Comparison of ENCODE assay signal across 23 cellular contexts in the genomic region with DNA sequence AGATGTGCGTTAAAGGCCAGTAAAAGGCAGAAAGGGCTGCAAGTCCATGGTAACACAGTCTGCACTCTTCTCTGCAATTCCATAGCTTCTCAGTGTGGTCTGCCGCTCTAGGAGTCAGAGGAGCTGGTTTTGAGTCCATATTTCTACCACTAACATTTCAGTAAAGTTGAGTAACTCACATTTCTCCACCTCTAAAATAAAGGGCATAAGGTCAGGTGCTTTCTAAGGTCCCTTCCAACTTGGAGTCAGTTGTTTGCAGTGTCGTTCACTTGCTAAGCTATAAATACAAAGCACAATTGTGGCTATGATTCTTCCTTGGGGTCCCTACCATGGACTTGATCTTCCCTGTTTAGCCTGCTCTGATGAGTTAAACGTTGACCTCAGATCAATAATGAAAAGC.
"Had no signal": no experiment of that assay in that cellular context is flagged by ENCODE, and none has a peak within 500 bp of the region (broad histone marks: within the 10 kb centered on the region; RNA-seq: fewer than 3 reads in every experiment).

No MANE protein-coding gene starts in this region.

- DNase-seq: dermis blood vessel endothelial cell; effector memory CD4-positive, alpha-beta T cell; hypothalamus; immature natural killer cell; islet precursor cell; mesendoderm; midbrain; nephron progenitor cell; ovary; posterior cingulate gyrus; psoas muscle; right cardiac atrium; spleen; stimulated activated naive B cell treated with anti-CD40 and anti-IgM and Interleukin-4, amounts not matched to agents 10 μg/mL and 1 μg/mL and 100 μg/mL, for 72 hours; stimulated activated naive CD8-positive, alpha-beta T cell treated with anti-CD3 and anti-CD28 coated beads, Interleukin-15, amount 100 ng/mL, for 72 hours; transverse colon; upper lobe of right lung; uterus had no signal

- H3K4me3 ChIP-seq: coronary artery, gastroesophageal sphincter, ovary, psoas muscle, skin epidermis, spleen, suprapubic skin, transverse colon, upper lobe of right lung, uterus had no signal

- H3K4me1 ChIP-seq: gastroesophageal sphincter, spleen, upper lobe of right lung, uterus had no signal

- H3K9me3 ChIP-seq: gastroesophageal sphincter, ovary, psoas muscle, spleen, suprapubic skin, transverse colon, upper lobe of right lung, uterus had no signal

- H3K27me3 ChIP-seq: ovary, suprapubic skin, transverse colon, upper lobe of right lung, uterus had no signal

- ATAC-seq: gastroesophageal sphincter; naive thymus-derived CD8-positive, alpha-beta T cell; psoas muscle; right cardiac atrium; stimulated activated naive B cell treated with anti-CD40 and anti-IgM and Interleukin-4, amounts not matched to agents 10 μg/mL and 1 μg/mL and 100 μg/mL, for 72 hours; stimulated activated naive CD8-positive, alpha-beta T cell treated with anti-CD3 and anti-CD28 coated beads, Interleukin-15, amount 100 ng/mL, for 72 hours; upper lobe of right lung had no signal

- H3K36me3 ChIP-seq: gastroesophageal sphincter, ovary, spleen, suprapubic skin, transverse colon, upper lobe of right lung, uterus had no signal

- H3K27ac ChIP-seq: coronary artery, gastroesophageal sphincter, ovary, psoas muscle, spleen, suprapubic skin, transverse colon, upper lobe of right lung, uterus had no signal
